8 cellular contexts compared by ENCODE assay signal in the genomic region with DNA sequence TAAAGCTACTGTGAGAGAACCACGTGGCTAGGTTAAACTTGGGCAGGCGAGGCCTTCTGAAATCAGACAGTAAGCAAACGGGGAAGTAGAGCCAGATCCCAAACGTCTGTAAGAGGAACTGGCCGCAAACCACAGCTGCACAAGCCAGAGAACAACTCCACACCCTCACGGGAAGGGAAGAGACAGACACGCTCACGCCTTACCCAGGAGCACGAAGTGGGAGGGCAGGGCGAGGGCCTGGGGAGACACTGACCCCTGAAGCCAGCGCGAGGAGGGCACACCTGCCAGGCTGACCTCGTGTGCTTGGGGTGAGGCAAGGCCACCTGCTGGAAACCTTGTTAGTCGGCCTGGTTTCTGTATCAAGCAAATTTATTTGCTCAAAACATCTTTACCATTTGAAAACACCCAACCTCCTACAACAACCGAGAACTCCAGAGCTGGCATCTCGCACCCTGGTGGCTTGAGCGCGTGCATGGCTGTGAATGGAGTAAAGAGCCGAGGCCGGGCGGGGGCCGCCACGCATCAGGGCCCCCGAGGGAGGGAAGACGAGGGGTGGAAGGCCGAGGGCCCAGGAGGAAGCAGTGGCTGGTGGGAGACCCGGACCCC. TPM values are rescaled to one million over a fixed set of nuclear protein-coding genes. Genes with fewer than 3 reads are reported as not detected.
DNase-seq lines count a peak whose midpoint lies in the region; ATAC-seq and TF ChIP-seq lines count a peak whose summit lies in the region.

No MANE protein-coding gene starts in this region.

- peak overlapping the region; percentile 81 for H3K27ac Mint-ChIP-seq in activated T-helper 1 cell treated with anti-CD3 and anti-CD28 coated beads, Interleukin-12 subunit alpha, Interleukin-12 subunit beta, Interleukin-2, Interleukin-4 antibody, amounts not matched to agents 30 ng/mL and 10 ng/mL and 1 ng/mL, durations not matched to agents 14 hours and 24 hours and 36 hours
- H3K27ac Mint-ChIP-seq in glutamatergic neuron (ENCODE audit: unreplicated experiment), result no peak overlapping the region

- TF ChIP-seq CTCF in glutamatergic neuron (IDR thresholded peaks at IDR 0.05; ENCODE audit: partially characterized antibody, unreplicated experiment), result no peak

- intact Hi-C loops in activated T-helper 1 cell treated with anti-CD3 and anti-CD28 coated beads, Interleukin-12 subunit alpha, Interleukin-12 subunit beta, Interleukin-2, Interleukin-4 antibody, amounts not matched to agents 30 ng/mL and 10 ng/mL and 1 ng/mL, durations not matched to agents 14 hours and 24 hours and 36 hours (cut with micrococcal nuclease), result loop anchor here (1.0 kb wide), 1 partner anchor 7 kb away; the partner anchor contains the start of gene POLR2E

- in situ Hi-C loops in ACHN (cut with HindIII; ENCODE audit: low pct_ligation_motif_present, low pct_unique_long_range_greater_than_20kb, low sequenced_read_pairs), result no loop called here

- H3K9me3 Mint-ChIP-seq in activated T-helper 1 cell treated with anti-CD3 and anti-CD28 coated beads, Interleukin-12 subunit alpha, Interleukin-12 subunit beta, Interleukin-2, Interleukin-4 antibody, amounts not matched to agents 30 ng/mL and 10 ng/mL and 1 ng/mL, durations not matched to agents 14 hours and 24 hours and 36 hours, result no peaks in the 10 kb centered on the region
- peaks cover 2% of the 10 kb centered on the region for H3K9me3 Mint-ChIP-seq in glutamatergic neuron (ENCODE audit: unreplicated experiment)

- DNase-seq in stimulated activated naive CD4-positive, alpha-beta T cell (lab: John Stamatoyannopoulos, UW), result peak; percentile 45 to 81 (median 63)
- no peak for DNase-seq in stimulated activated naive CD4-positive, alpha-beta T cell treated with Interleukin-2 at 50 U/mL for 16 hours (lab: John Stamatoyannopoulos, UW)
- DNase-seq in activated T-helper 1 cell treated with anti-CD3 and anti-CD28 coated beads, Interleukin-12 subunit alpha, Interleukin-12 subunit beta, Interleukin-2, Interleukin-4 antibody, amounts not matched to agents 30 ng/mL and 10 ng/mL and 1 ng/mL, durations not matched to agents 14 hours and 24 hours and 36 hours (ENCODE audit: low spot score), result no peak
- DNase-seq in left lobe of liver (ENCODE audit: low spot score) (no peak), foreskin melanocyte (no peak), glutamatergic neuron (no peak), ACHN (no peak)

- H3K4me3 Mint-ChIP-seq in activated T-helper 1 cell treated with anti-CD3 and anti-CD28 coated beads, Interleukin-12 subunit alpha, Interleukin-12 subunit beta, Interleukin-2, Interleukin-4 antibody, amounts not matched to agents 30 ng/mL and 10 ng/mL and 1 ng/mL, durations not matched to agents 14 hours and 24 hours and 36 hours, result peak overlapping the region; percentile 29
- H3K4me3 Mint-ChIP-seq in glutamatergic neuron (ENCODE audit: unreplicated experiment), result no peak overlapping the region

- ATAC-seq in left lobe of liver, result peak; percentile 7
- ATAC-seq in HG02840 (IDR thresholded peaks at IDR 0.05; ENCODE audit: low FRiP score, unreplicated experiment), result no peak

- H3K36me3 Mint-ChIP-seq in activated T-helper 1 cell treated with anti-CD3 and anti-CD28 coated beads, Interleukin-12 subunit alpha, Interleukin-12 subunit beta, Interleukin-2, Interleukin-4 antibody, amounts not matched to agents 30 ng/mL and 10 ng/mL and 1 ng/mL, durations not matched to agents 14 hours and 24 hours and 36 hours (ENCODE audit: low read depth), result peaks cover 20% of the 10 kb centered on the region
- H3K36me3 Mint-ChIP-seq in glutamatergic neuron (ENCODE audit: unreplicated experiment), result no peaks in the 10 kb centered on the region

- no peaks in the 10 kb centered on the region for H3K27me3 Mint-ChIP-seq in activated T-helper 1 cell treated with anti-CD3 and anti-CD28 coated beads, Interleukin-12 subunit alpha, Interleukin-12 subunit beta, Interleukin-2, Interleukin-4 antibody, amounts not matched to agents 30 ng/mL and 10 ng/mL and 1 ng/mL, durations not matched to agents 14 hours and 24 hours and 36 hours (ENCODE audit: insufficient read depth)
- peaks cover 2% of the 10 kb centered on the region for H3K27me3 Mint-ChIP-seq in glutamatergic neuron (ENCODE audit: unreplicated experiment)

- peaks cover 25% of the 10 kb centered on the region for H3K4me1 Mint-ChIP-seq in activated T-helper 1 cell treated with anti-CD3 and anti-CD28 coated beads, Interleukin-12 subunit alpha, Interleukin-12 subunit beta, Interleukin-2, Interleukin-4 antibody, amounts not matched to agents 30 ng/mL and 10 ng/mL and 1 ng/mL, durations not matched to agents 14 hours and 24 hours and 36 hours (ENCODE audit: low read depth)
- H3K4me1 Mint-ChIP-seq in glutamatergic neuron (ENCODE audit: low read depth, unreplicated experiment), result peaks cover 2% of the 10 kb centered on the region

RNA-seq across cellular contexts. Expression of gene POLR2E, which starts 7.3 kb away (rescaled TPM):
- total RNA-seq in activated T-helper 1 cell treated with anti-CD3 and anti-CD28 coated beads, Interleukin-12 subunit alpha, Interleukin-12 subunit beta, Interleukin-2, Interleukin-4 antibody, amounts not matched to agents 30 ng/mL and 10 ng/mL and 1 ng/mL, durations not matched to agents 14 hours and 24 hours and 36 hours, result 265 and 282 TPM in 2 replicates
- total RNA-seq in left lobe of liver (143 TPM), glutamatergic neuron (ENCODE audit: unreplicated experiment) (140 TPM)

RNA-seq across cellular contexts. Expression of gene GPX4, which starts 15.9 kb away (rescaled TPM):
- total RNA-seq in activated T-helper 1 cell treated with anti-CD3 and anti-CD28 coated beads, Interleukin-12 subunit alpha, Interleukin-12 subunit beta, Interleukin-2, Interleukin-4 antibody, amounts not matched to agents 30 ng/mL and 10 ng/mL and 1 ng/mL, durations not matched to agents 14 hours and 24 hours and 36 hours, result 236 and 241 TPM in 2 replicates
- total RNA-seq in left lobe of liver (247 TPM), glutamatergic neuron (ENCODE audit: unreplicated experiment) (210 TPM)

RNA-seq across cellular contexts. Expression of gene ARHGAP45, which starts 20.9 kb away (rescaled TPM):
- total RNA-seq in activated T-helper 1 cell treated with anti-CD3 and anti-CD28 coated beads, Interleukin-12 subunit alpha, Interleukin-12 subunit beta, Interleukin-2, Interleukin-4 antibody, amounts not matched to agents 30 ng/mL and 10 ng/mL and 1 ng/mL, durations not matched to agents 14 hours and 24 hours and 36 hours, result 201 and 202 TPM in 2 replicates
- 5.1 TPM for total RNA-seq in left lobe of liver
- 1.7 TPM for total RNA-seq in glutamatergic neuron (ENCODE audit: unreplicated experiment)

RNA-seq across cellular contexts. Expression of gene ABCA7, which starts 48.0 kb away (rescaled TPM):
- 15.8 and 18.3 TPM in 2 replicates for total RNA-seq in activated T-helper 1 cell treated with anti-CD3 and anti-CD28 coated beads, Interleukin-12 subunit alpha, Interleukin-12 subunit beta, Interleukin-2, Interleukin-4 antibody, amounts not matched to agents 30 ng/mL and 10 ng/mL and 1 ng/mL, durations not matched to agents 14 hours and 24 hours and 36 hours
- total RNA-seq in left lobe of liver (10.4 TPM), glutamatergic neuron (ENCODE audit: unreplicated experiment) (110 TPM)

Comparison
In these comparisons a context has a peak if more than half of its experiments do, and no peak if none do; other contexts are left out.
1. DNase-seq: peak in stimulated activated naive CD4-positive, alpha-beta T cell (6 of 6); none in stimulated activated naive CD4-positive, alpha-beta T cell treated with Interleukin-2 at 50 U/mL for 16 hours (single experiment), activated T-helper 1 cell treated with anti-CD3 and anti-CD28 coated beads, Interleukin-12 subunit alpha, Interleukin-12 subunit beta, Interleukin-2, Interleukin-4 antibody, amounts not matched to agents 30 ng/mL and 10 ng/mL and 1 ng/mL, durations not matched to agents 14 hours and 24 hours and 36 hours (single experiment), left lobe of liver (single experiment), foreskin melanocyte (single experiment), glutamatergic neuron (single experiment) and ACHN (single experiment).
2. RNA of gene ARHGAP45, which starts 20.9 kb away (total RNA-seq): 201 to 202 TPM in activated T-helper 1 cell treated with anti-CD3 and anti-CD28 coated beads, Interleukin-12 subunit alpha, Interleukin-12 subunit beta, Interleukin-2, Interleukin-4 antibody, amounts not matched to agents 30 ng/mL and 10 ng/mL and 1 ng/mL, durations not matched to agents 14 hours and 24 hours and 36 hours; 5.1 TPM in left lobe of liver (single experiment) and 1.7 TPM in glutamatergic neuron (single experiment); every median in the first group is over 10 times any median in the second.